Comparison of ENCODE assay signal across 1 cellular context in genomic region chr19:14765403-14765802, GRCh38. TPM values are rescaled to one million over a fixed set of nuclear protein-coding genes. Genes with fewer than 3 reads are reported as not detected.
"Had no signal": no experiment of that assay in that cellular context is flagged by ENCODE, and none has a peak within 500 bp of the region (broad histone marks: within the 10 kb centered on the region; RNA-seq: fewer than 3 reads in every experiment).

No MANE protein-coding gene starts in this region.

RNA-seq across cellular contexts. Expression of gene ADGRE2, which starts 13.0 kb away (rescaled TPM):
- polyA plus RNA-seq: HepG2 had no signal
